ENCODE assay signal across 8 cellular contexts in genomic region chr5:56156585-56157190, GRCh38.
DNase-seq lines count a peak whose midpoint lies in the region; ATAC-seq and TF ChIP-seq lines count a peak whose summit lies in the region.
"Not testable (repeated sequence)": the region's sequence is repeated elsewhere in the genome, so short reads cannot be mapped to it uniquely, and the experiment has no call there.

No MANE protein-coding gene starts in this region.

- H3K9ac ChIP-seq in mesendoderm (ENCODE audit: low read length) = peak overlapping the region; percentile 10

- not testable (repeated sequence) for H2BK15ac ChIP-seq in mesendoderm (replicated peaks; ENCODE audit: low read depth)

- peak overlapping the region; percentile 89 for H2BK120ac ChIP-seq in mesendoderm (ENCODE audit: low read depth, low read length)

- not testable (repeated sequence) for H3K27me3 ChIP-seq in mesendoderm (ENCODE audit: insufficient read depth, low read length, poor library complexity)

- not testable (repeated sequence) for H4K5ac ChIP-seq in mesendoderm (ENCODE audit: low read length)

- peak overlapping the region; percentile 95 for H3K27ac ChIP-seq in mesendoderm (ENCODE audit: low read depth, low read length)

- H3K36me3 Mint-ChIP-seq in T-helper 2 cell treated with Interferon-gamma antibody and Interleukin-4, amounts not matched to agents 5 μg/mL and 100 μg/mL, for 36 hours (ENCODE audit: low read depth) = peaks cover 37% of the 10 kb centered on the region
- H3K36me3 Mint-ChIP-seq in activated naive CD8-positive, alpha-beta T cell = not testable (repeated sequence)

- WGBS in mesendoderm (ENCODE audit: extremely low coverage, insufficient coverage, low lambda C conversion rate) = no CpG with 5 or more reads among the region's 6 CpGs

- peak overlapping the region; percentile 93 for H3K27ac Mint-ChIP-seq in T-helper 2 cell treated with Interferon-gamma antibody and Interleukin-4, amounts not matched to agents 5 μg/mL and 100 μg/mL, for 36 hours
- peak overlapping the region; percentile 83 for H3K27ac Mint-ChIP-seq in activated naive CD8-positive, alpha-beta T cell

- H3K4me2 ChIP-seq in mesendoderm (ENCODE audit: low read length) = not testable (repeated sequence)

- not testable (repeated sequence) for H3K23ac ChIP-seq in mesendoderm (ENCODE audit: low read length)

- H3K4me1 ChIP-seq in mesendoderm (ENCODE audit: control insufficient read depth, low read depth, low read length) = peaks cover 21% of the 10 kb centered on the region

- H3K36me3 ChIP-seq in mesendoderm (ENCODE audit: control insufficient read depth, insufficient read depth, low read length) = not testable (repeated sequence)

- peak; percentile 50 for ATAC-seq in GM19467 (IDR thresholded peaks at IDR 0.05; ENCODE audit: unreplicated experiment)
- ATAC-seq in HG02870 (IDR thresholded peaks at IDR 0.05; ENCODE audit: unreplicated experiment) = peak; percentile 77
- peak; percentile 61 for ATAC-seq in HG03571 (IDR thresholded peaks at IDR 0.05; ENCODE audit: unreplicated experiment)
- ATAC-seq in stimulated activated naive CD8-positive, alpha-beta T cell treated with anti-CD3 and anti-CD28 coated beads, Interleukin-15, Interleukin-2, amounts not matched to agents 100 U/mL and 50 U/mL, for 24 hours = peak; percentile 56

- DNase-seq in GM10266 (ENCODE audit: extremely low spot score) = peak; percentile 15
- DNase-seq in T-helper 2 cell treated with Interferon-gamma antibody and Interleukin-4, amounts not matched to agents 5 μg/mL and 100 μg/mL, for 36 hours (ENCODE audit: low spot score) = not testable (repeated sequence)
- DNase-seq in mesendoderm = peak; percentile 92
- peak; percentile 23 for DNase-seq in stimulated activated naive CD8-positive, alpha-beta T cell treated with anti-CD3 and anti-CD28 coated beads, Interleukin-15, Interleukin-2, amounts not matched to agents 100 U/mL and 50 U/mL, for 24 hours

- H3K4me3 Mint-ChIP-seq in T-helper 2 cell treated with Interferon-gamma antibody and Interleukin-4, amounts not matched to agents 5 μg/mL and 100 μg/mL, for 36 hours = peak overlapping the region; percentile 77
- peak overlapping the region; percentile 62 for H3K4me3 Mint-ChIP-seq in activated naive CD8-positive, alpha-beta T cell

- not testable (repeated sequence) for TF ChIP-seq CTCF in GM10266 (IDR thresholded peaks at IDR 0.05; ENCODE audit: control insufficient read depth, insufficient read depth, low read depth, missing control alignments)

- not testable (repeated sequence) for H3K27me3 Mint-ChIP-seq in T-helper 2 cell treated with Interferon-gamma antibody and Interleukin-4, amounts not matched to agents 5 μg/mL and 100 μg/mL, for 36 hours (ENCODE audit: low read depth); activated naive CD8-positive, alpha-beta T cell

- peak overlapping the region; percentile 75 for H2BK5ac ChIP-seq in mesendoderm (ENCODE audit: low read length)

- not testable (repeated sequence) for H3K9me3 Mint-ChIP-seq in T-helper 2 cell treated with Interferon-gamma antibody and Interleukin-4, amounts not matched to agents 5 μg/mL and 100 μg/mL, for 36 hours; activated naive CD8-positive, alpha-beta T cell (ENCODE audit: low read depth)

- not testable (repeated sequence) for H4K8ac ChIP-seq in mesendoderm (ENCODE audit: low read depth, low read length)

- H3K56ac ChIP-seq in mesendoderm (ENCODE audit: low read length) = peak overlapping the region; percentile 87

- H3K4me3 ChIP-seq in mesendoderm (ENCODE audit: low read length) = not testable (repeated sequence)

- H3K79me1 ChIP-seq in mesendoderm (ENCODE audit: low read length) = not testable (repeated sequence)

- H2AK5ac ChIP-seq in mesendoderm (ENCODE audit: low read length) = not testable (repeated sequence)

- peaks cover 78% of the 10 kb centered on the region for H3K4me1 Mint-ChIP-seq in T-helper 2 cell treated with Interferon-gamma antibody and Interleukin-4, amounts not matched to agents 5 μg/mL and 100 μg/mL, for 36 hours (ENCODE audit: low read depth)
- H3K4me1 Mint-ChIP-seq in activated naive CD8-positive, alpha-beta T cell (ENCODE audit: low read depth) = peaks cover 66% of the 10 kb centered on the region

- peak overlapping the region; percentile 88 for H3K4ac ChIP-seq in mesendoderm (ENCODE audit: low read depth, low read length)

- peak overlapping the region; percentile 96 for H3K18ac ChIP-seq in mesendoderm (ENCODE audit: low read length)

- H3K79me2 ChIP-seq in mesendoderm (ENCODE audit: control insufficient read depth, insufficient read depth, low read length) = not testable (repeated sequence)
